ENCODE assay signal across 2 cellular contexts in genomic region chr5:108729306-108729645, GRCh38.
TF ChIP-seq lines count a peak whose summit lies in the region.

No MANE protein-coding gene starts in this region.

TF ChIP-seq in H1, 55 proteins besides CTCF, POLR2A, EP300 and RAD21:
- TF ChIP-seq CEBPB (IDR thresholded peaks at IDR 0.05; ENCODE audit: low read depth, low read length) (peak; percentile 95), HDAC6 (IDR thresholded peaks at IDR 0.05; ENCODE audit: low read depth, low read length) (no peak)

TF ChIP-seq in GM12891, 5 proteins besides CTCF, POLR2A, EP300 and RAD21:
- TF ChIP-seq TAF1 (IDR thresholded peaks at IDR 0.05; ENCODE audit: low read depth, low read length) = no peak
- TF ChIP-seq PAX5 (IDR thresholded peaks at IDR 0.05; ENCODE audit: insufficient read depth, low read length, severe bottlenecking) = no peak
- TF ChIP-seq POLR2AphosphoS5 (IDR thresholded peaks at IDR 0.05; ENCODE audit: low read depth, low read length) = no peak
- TF ChIP-seq SPI1 (IDR thresholded peaks at IDR 0.05; ENCODE audit: low read depth, low read length) = no peak
- no peak for TF ChIP-seq POU2F2 (IDR thresholded peaks at IDR 0.05; ENCODE audit: low read depth, low read length)
